24 cellular contexts compared by ENCODE assay signal in the genomic region with DNA sequence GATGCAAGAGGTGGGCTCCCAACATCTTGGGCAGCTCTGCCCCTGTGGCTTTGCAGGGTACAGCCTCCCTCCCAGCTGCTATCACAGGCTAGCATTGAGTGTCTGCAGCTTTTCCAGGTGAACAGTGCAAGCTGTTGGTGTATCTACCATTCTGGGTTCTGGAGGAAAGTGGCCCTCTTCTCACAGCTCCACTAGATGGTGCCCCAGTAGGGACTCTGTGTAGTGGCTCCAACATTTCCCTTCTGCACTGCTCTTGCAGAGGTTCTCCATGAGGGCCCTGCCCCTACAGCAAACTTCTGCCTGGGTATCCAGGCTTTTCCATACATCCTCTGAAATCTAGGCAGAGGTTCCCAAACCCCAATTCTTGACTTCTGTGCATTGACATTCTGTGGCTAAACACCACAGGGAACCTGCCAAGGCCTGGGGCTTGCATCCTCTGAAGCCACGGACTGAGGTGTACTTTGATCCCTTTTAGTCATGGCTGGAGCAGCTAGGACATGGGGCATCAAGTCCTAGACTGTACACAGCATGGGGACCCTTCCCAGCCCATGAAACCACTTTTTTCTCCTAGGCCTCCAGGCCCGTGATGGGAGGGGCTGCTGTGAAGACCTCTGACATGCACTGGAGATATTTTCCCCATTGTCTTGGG. TPM values are rescaled to one million over a fixed set of nuclear protein-coding genes. Genes with fewer than 3 reads are reported as not detected.
DNase-seq lines count a peak whose midpoint lies in the region; ATAC-seq, FAIRE-seq and TF ChIP-seq lines count a peak whose summit lies in the region.
"Had no signal": no experiment of that assay in that cellular context is flagged by ENCODE, and none has a peak within 500 bp of the region (broad histone marks: within the 10 kb centered on the region; RNA-seq: fewer than 3 reads in every experiment).

No MANE protein-coding gene starts in this region.

- CTCF ChIA-PET in HepG2 (lab: Yijun Ruan, JAX; ENCODE audit: low intra/inter-chr PET ratio, low total read pairs): no interaction called here

- no peaks in the 10 kb centered on the region; the same call in 1 of the 2 replicates for H3F3A ChIP-seq in Loucy (ENCODE audit: low read depth)

- no peak overlapping the region for H3K4me3 ChIP-seq in Loucy (ENCODE audit: low read length, poor library complexity, severe bottlenecking)
- H3K4me3 ChIP-seq in bronchial epithelial cell (ENCODE audit: low read depth, low read length): no peak overlapping the region
- no peak overlapping the region for H3K4me3 ChIP-seq in HepG2 (replicated peaks in 1 of 3; ENCODE audit: insufficient read depth in 1 of 3, low read depth in 2 of 3, low read length in 3 of 3)
- H3K4me3 ChIP-seq: mucosa of descending colon, neural progenitor cell, SJSA1, testis had no signal

- H3K9ac ChIP-seq in Loucy (ENCODE audit: low read depth, low read length, poor library complexity, severe bottlenecking) (no peak overlapping the region), HepG2 (ENCODE audit: insufficient read depth, low read depth, low read length) (no peak overlapping the region)
- H3K9ac ChIP-seq: neural progenitor cell had no signal

- H3K36me3 ChIP-seq in Loucy (ENCODE audit: insufficient read depth, low read length) (no peaks in the 10 kb centered on the region), bronchial epithelial cell (ENCODE audit: control insufficient read depth, insufficient read depth, low read length) (no peaks in the 10 kb centered on the region), HepG2 (replicated peaks in 1 of 2; ENCODE audit: control insufficient read depth in 1 of 2, insufficient read depth in 2 of 2, low read length in 2 of 2) (no peaks in the 10 kb centered on the region)
- H3K36me3 ChIP-seq: neural progenitor cell, SJSA1 had no signal

- TF ChIP-seq CTCF in Loucy (conservative IDR thresholded peaks at IDR 0.05; ENCODE audit: low read length): peak; percentile 18; the same call in 1 of the 2 replicates
- TF ChIP-seq CTCF in bronchial epithelial cell (IDR thresholded peaks at IDR 0.05; ENCODE audit: insufficient read depth, low read length, severe bottlenecking): peak; percentile 17
- TF ChIP-seq CTCF in HepG2 (CRISPR knock-in tag; IDR thresholded peaks at IDR 0.05): peak; percentile 40; the same call in 1 of the 2 replicates

- in situ Hi-C loops in HepG2 (cut with HindIII; ENCODE audit: extremely low pct_ligation_motif_present, low pct_unique_long_range_greater_than_20kb) (no loop called here), KBM-7 (cut with MboI; ENCODE audit: low pct_unique_long_range_greater_than_20kb, low sequenced_read_pairs) (no loop called here)

- H3K79me2 ChIP-seq in Loucy (ENCODE audit: insufficient read depth, low read length) (no peaks in the 10 kb centered on the region), HepG2 (ENCODE audit: insufficient read depth, low read length) (no peaks in the 10 kb centered on the region)

- no peak overlapping the region for H3K27ac ChIP-seq in HepG2 (ENCODE audit: extremely low read length, insufficient read depth, low read length)
- H3K27ac ChIP-seq: 22Rv1, neural progenitor cell, SJSA1, testis had no signal

- H4K20me1 ChIP-seq in Loucy (ENCODE audit: insufficient read depth, low read length, poor library complexity, severe bottlenecking): no peaks in the 10 kb centered on the region
- no peaks in the 10 kb centered on the region for H4K20me1 ChIP-seq in HepG2 (ENCODE audit: insufficient read depth, low read length)

- no peaks in the 10 kb centered on the region for H3K4me1 ChIP-seq in Loucy (ENCODE audit: insufficient read depth, low read length, poor library complexity, severe bottlenecking)
- H3K4me1 ChIP-seq in HepG2 (ENCODE audit: insufficient read depth, low read length): peaks cover 7% of the 10 kb centered on the region; the same call in 1 of the 2 replicates
- H3K4me1 ChIP-seq: neural progenitor cell, testis had no signal

- DNase-seq in DMS53 (lab: John Stamatoyannopoulos, UW) (peak; percentile 69), DMS53 treated with DMSO at 0.1 percent for 48 hours (lab: John Stamatoyannopoulos, UW; ENCODE audit: unreplicated experiment) (no peak), bronchial epithelial cell (ENCODE audit: low read depth) (no peak), HepG2 (ENCODE audit: low spot score) (peak; percentile 27), HTR-8/SVneo (ENCODE audit: insufficient read length, low spot score) (no peak), KBM-7 (no peak)
- DNase-seq: activated CD4-positive, CD25-positive, alpha-beta regulatory T cell treated with anti-CD3 and anti-CD28 coated beads, Interleukin-2, amount 50 U/mL, for 72 hours; caudate nucleus; CD4-positive, alpha-beta memory T cell; DMS79; effector CD8-positive, alpha-beta T cell; KG1; mucosa of descending colon; NCI-H1105 treated with DMSO at 0.1 percent for 48 hours; NCI-H526 treated with DMSO at 0.1 percent for 48 hours; testis had no signal

- TF ChIP-seq RAD21 in HepG2 (CRISPR knock-in tag; IDR thresholded peaks at IDR 0.05): no peak

- no peak for TF ChIP-seq EP300 in HepG2 (IDR thresholded peaks at IDR 0.05; ENCODE audit: low read depth in 2 of 2, low read length in 2 of 2)
- no peak for TF ChIP-seq EP300 in HepG2 (CRISPR knock-in tag; IDR thresholded peaks at IDR 0.05; ENCODE audit: borderline replicate concordance)

- H2AFZ ChIP-seq in Loucy (ENCODE audit: low read length): no peak overlapping the region
- no peak overlapping the region for H2AFZ ChIP-seq in HepG2 (ENCODE audit: low read length)
- H2AFZ ChIP-seq: neural progenitor cell had no signal

- no peaks in the 10 kb centered on the region; the same call in 1 of the 2 replicates for H3K9me3 ChIP-seq in Loucy (ENCODE audit: insufficient read depth, low read depth, low read length)
- H3K9me3 ChIP-seq in HepG2 (ENCODE audit: low read length): no peaks in the 10 kb centered on the region; the same call in 1 of the 2 replicates
- H3K9me3 ChIP-seq: SJSA1, testis had no signal

- H3K4me2 ChIP-seq in Loucy (ENCODE audit: low read depth, low read length, poor library complexity, severe bottlenecking): no peak overlapping the region
- no peak overlapping the region for H3K4me2 ChIP-seq in HepG2 (ENCODE audit: low read depth, low read length)
- H3K4me2 ChIP-seq: neural progenitor cell had no signal

- ATAC-seq in HepG2 (peak; percentile 90), HG03457 (IDR thresholded peaks at IDR 0.05; ENCODE audit: unreplicated experiment) (no peak)
- ATAC-seq: left lobe of liver, mucosa of descending colon had no signal

- no peaks in the 10 kb centered on the region for H3K9me2 ChIP-seq in Loucy (replicated peaks; ENCODE audit: low read depth, low read length)

- no peak for TF ChIP-seq POLR2A in HepG2 (IDR thresholded peaks at IDR 0.05; ENCODE audit: insufficient read depth in 1 of 2, low read depth in 2 of 2, low read length in 2 of 2)

- POLR2A ChIA-PET in HepG2 (lab: Yijun Ruan, JAX): no interaction called here

- intact Hi-C loops in HepG2 (cut with micrococcal nuclease; ENCODE audit: unreplicated experiment): loop anchor here (5.0 kb wide), 1 partner anchor 49 kb away; no protein-coding TSS in a partner anchor

- FAIRE-seq in bronchial epithelial cell (lab: Jason Lieb, UNC): no peak
- no peak for FAIRE-seq in HepG2 (lab: Jason Lieb, UNC)
- FAIRE-seq in HTR-8/SVneo (lab: Jason Lieb, UNC): no peak
- FAIRE-seq: frontal cortex, H1 had no signal

- BruUV-seq in HepG2 (replicated peaks; lab: Mats Ljungman, UMichigan): no TSS peak

- no peaks in the 10 kb centered on the region for H3K27me3 ChIP-seq in Loucy (ENCODE audit: insufficient read depth, low read length, poor library complexity, severe bottlenecking)
- no peaks in the 10 kb centered on the region for H3K27me3 ChIP-seq in bronchial epithelial cell (ENCODE audit: control insufficient read depth, insufficient read depth, low read length)
- H3K27me3 ChIP-seq in HepG2 (ENCODE audit: control insufficient read depth in 1 of 2, insufficient read depth in 2 of 2, low read length in 2 of 2): peaks cover 0 to 15% of the 10 kb centered on the region in 2 experiments; a peak in 3 of 5 replicates
- H3K27me3 ChIP-seq: neural progenitor cell, SJSA1, testis had no signal

- 0% methylated on average over 1 of the region's 2 CpGs for WGBS in HepG2 (ENCODE audit: low lambda C conversion rate)

TF ChIP-seq in HepG2, 621 proteins besides CTCF, POLR2A, EP300 and RAD21 (continues in another document):
- TF ChIP-seq YEATS2 (CRISPR knock-in tag; IDR thresholded peaks at IDR 0.05; ENCODE audit: borderline replicate concordance): no peak
- TF ChIP-seq STAG1 (CRISPR knock-in tag; IDR thresholded peaks at IDR 0.05): peak; percentile 68
- 0 out of 2 replicates have a peak, but pooled peaks have one; percentile 13 for TF ChIP-seq ZMYM4 (CRISPR knock-in tag; IDR thresholded peaks at IDR 0.05)
- no peak for TF ChIP-seq CBX2 (IDR thresholded peaks at IDR 0.05; ENCODE audit: low read depth, low read length)
- no peak for TF ChIP-seq CBX2 (CRISPR knock-in tag; IDR thresholded peaks at IDR 0.05; ENCODE audit: low read depth)
- 0 out of 2 replicates have a peak, but pooled peaks have one; percentile 17 for TF ChIP-seq SALL1 (CRISPR knock-in tag; IDR thresholded peaks at IDR 0.05)
- TF ChIP-seq ZNF644 (CRISPR knock-in tag; IDR thresholded peaks at IDR 0.05; ENCODE audit: low read depth): peak; percentile 72

RNA-seq across cellular contexts. Expression of a gene that starts 24.0 kb away (rescaled TPM):
- total RNA-seq in bronchial epithelial cell (188 and 263 TPM in 2 replicates), HepG2 (2016; rRNA removed; fragmentation: Illumina TruSeq; extraction: Trizol) (47.0 and 49.8 TPM in 2 replicates)
- total RNA-seq in HepG2 (2016; cell fraction: cytosol; rRNA removed; fragmentation: Illumina TruSeq; extraction: Trizol; ENCODE audit: low read depth): 38.0 and 39.4 TPM in 2 replicates
- 47.7 and 50.5 TPM in 2 replicates for total RNA-seq in HepG2 (2016; cell fraction: insoluble cytoplasmic fraction; rRNA removed; fragmentation: Illumina TruSeq; extraction: Trizol)
- total RNA-seq in HepG2 (2016; cell fraction: membrane; rRNA removed; fragmentation: Illumina TruSeq; extraction: Trizol): 32.7 and 33.7 TPM in 2 replicates
- 56.8 and 57.5 TPM in 2 replicates for total RNA-seq in HepG2 (2016; cell fraction: nucleus; rRNA removed; fragmentation: Illumina TruSeq; extraction: Trizol)
- polyA plus RNA-seq in HepG2 (2011; rRNA removed): 42.0 and 50.6 TPM in 2 replicates
- 23.8 and 38.5 TPM in 2 replicates for polyA plus RNA-seq in HepG2 (2011; cell fraction: cytosol; rRNA removed)
- polyA plus RNA-seq in HepG2 (2011; cell fraction: nucleus; rRNA removed): 23.7 and 30.2 TPM in 2 replicates
- 35.2 and 56.5 TPM in 2 replicates for polyA plus RNA-seq in HepG2 (2012)
- 4.1 and 5.4 TPM in 2 replicates for polyA plus RNA-seq in HepG2 (2016; cell fraction: cytosol; fragmentation: Illumina TruSeq; extraction: Trizol; ENCODE audit: low read depth)
- 25.3 and 31.2 TPM in 2 replicates for polyA plus RNA-seq in HepG2 (2016; cell fraction: insoluble cytoplasmic fraction; fragmentation: Illumina TruSeq; extraction: Trizol; ENCODE audit: low read depth)
- 10.1 and 10.4 TPM in 2 replicates for polyA plus RNA-seq in HepG2 (2016; cell fraction: membrane; fragmentation: Illumina TruSeq; extraction: Trizol; ENCODE audit: low read depth)
- polyA plus RNA-seq in HepG2 (2016; cell fraction: nucleus; fragmentation: Illumina TruSeq; extraction: Trizol; ENCODE audit: insufficient read depth, low read depth): 39.9 and 42.9 TPM in 2 replicates
- 122 and 355 TPM in 2 replicates for polyA minus RNA-seq in HepG2 (2011; rRNA and poly(A)+ RNA removed; ENCODE audit: low replicate concordance)
- 81.0 and 98.9 TPM in 2 replicates for polyA minus RNA-seq in HepG2 (2011; cell fraction: cytosol; rRNA and poly(A)+ RNA removed)
- 132 and 143 TPM in 2 replicates for polyA minus RNA-seq in HepG2 (2011; cell fraction: nucleus; rRNA and poly(A)+ RNA removed)

Comparison
In these comparisons a context has a peak if more than half of its experiments do, and no peak if none do; other contexts are left out.
1. DNase-seq: peak in DMS53 (single experiment) and HepG2 (single experiment); none in DMS53 treated with DMSO at 0.1 percent for 48 hours (single experiment), bronchial epithelial cell (single experiment), HTR-8/SVneo (single experiment) and KBM-7 (single experiment).
2. Peak in every context shown above with its lines, with median percentiles within 50 percentile points of each other: CTCF ChIP-seq.